11 cellular contexts compared by ENCODE assay signal in the genomic region with DNA sequence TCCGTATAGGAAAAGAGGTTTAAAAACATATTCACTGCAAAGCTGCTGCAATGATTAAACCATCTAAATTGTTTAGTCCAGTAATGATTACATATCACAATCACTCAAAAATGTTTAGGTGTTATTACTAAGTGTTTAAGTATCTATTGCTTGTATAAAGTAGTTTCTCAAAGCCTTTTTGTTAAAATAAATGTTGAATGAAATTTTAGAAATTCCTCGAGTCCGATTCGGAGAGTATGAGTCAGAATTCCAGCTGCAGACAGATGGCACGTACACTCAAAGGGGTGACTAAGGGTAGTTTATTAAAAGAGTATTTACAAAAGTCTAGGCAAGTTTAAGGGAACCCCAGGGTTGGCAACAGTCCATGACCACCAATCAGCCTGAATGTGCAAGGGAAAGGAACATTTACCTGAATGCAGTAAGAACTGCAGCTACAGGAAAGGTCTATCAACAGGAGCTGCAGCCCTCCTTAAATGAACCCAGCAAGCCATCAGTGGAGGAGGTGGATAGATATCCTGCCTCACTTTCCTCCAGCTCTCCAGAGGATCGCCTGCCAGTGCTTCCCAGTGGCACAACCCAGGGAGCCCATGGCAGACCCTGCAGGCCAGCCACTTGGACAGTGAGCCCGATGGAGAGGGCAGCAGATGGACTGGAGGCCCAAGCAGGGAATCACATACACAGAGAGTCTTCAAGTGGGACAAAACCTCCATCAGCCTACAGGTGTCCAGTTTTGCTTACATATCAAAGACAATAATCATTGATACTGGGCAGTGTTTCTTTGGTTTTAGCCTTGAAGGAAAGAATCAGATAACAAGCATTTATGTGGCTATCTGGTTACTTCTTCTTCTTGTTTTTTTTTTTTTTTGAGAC.
DNase-seq lines count a peak whose midpoint lies in the region; ATAC-seq and TF ChIP-seq lines count a peak whose summit lies in the region.
"Had no signal": no experiment of that assay in that cellular context is flagged by ENCODE, and none has a peak within 500 bp of the region (broad histone marks: within the 10 kb centered on the region; RNA-seq: fewer than 3 reads in every experiment).

No MANE protein-coding gene starts in this region.

- peaks cover 21 to 69% of the 10 kb centered on the region in 2 experiments for H3K4me1 ChIP-seq in HCT116 (ENCODE audit: control insufficient read depth in 1 of 2, insufficient read depth in 2 of 2, low read length in 2 of 2)
- peaks cover 5 to 7% of the 10 kb centered on the region in 2 experiments; a peak in 2 of 4 replicates for H3K4me1 ChIP-seq in SK-N-SH (ENCODE audit: control insufficient read depth in 1 of 2, insufficient read depth in 2 of 2, low read depth in 1 of 2, low read length in 1 of 2)
- peaks cover 0 to 12% of the 10 kb centered on the region in 2 donors for H3K4me1 ChIP-seq in right atrium auricular region

- peak in 1 of 2 experiments; percentile 29; a peak in 1 of 4 replicates for TF ChIP-seq EP300 in SK-N-SH (IDR thresholded peaks at IDR 0.05; ENCODE audit: borderline replicate concordance in 1 of 2, low read depth in 1 of 2, low read length in 1 of 2)

- H2AFZ ChIP-seq in HCT116 (ENCODE audit: low read depth, low read length, poor library complexity, severe bottlenecking): no peak overlapping the region
- no peak overlapping the region for H2AFZ ChIP-seq in SK-N-SH (ENCODE audit: low read depth)

- 31% methylated on average over 7 of the region's 7 CpGs for WGBS in SK-N-SH (ENCODE audit: low lambda C conversion rate)

- H3K4me2 ChIP-seq in HCT116 (ENCODE audit: low read length): peak overlapping the region; percentile 61
- peak overlapping the region; percentile 22; the same call in 1 of the 2 replicates for H3K4me2 ChIP-seq in SK-N-SH

- peaks cover 15% of the 10 kb centered on the region for H3F3A ChIP-seq in SK-N-SH (replicated peaks; ENCODE audit: insufficient read depth)

- H3K27ac ChIP-seq in HCT116 (ENCODE audit: low read depth, low read length): peak overlapping the region; percentile 54
- H3K27ac ChIP-seq in SK-N-SH (ENCODE audit: low read depth in 2 of 2, low read length in 1 of 2): no peak overlapping the region
- no peak overlapping the region for H3K27ac ChIP-seq in right atrium auricular region

- peak overlapping the region; percentile 26 for H3K9ac ChIP-seq in HCT116 (ENCODE audit: low read length)
- H3K9ac ChIP-seq in SK-N-SH: no peak overlapping the region

- no TSS peak for BruUV-seq in HCT116 (replicated peaks; lab: Mats Ljungman, UMichigan)

- H3K36me3 ChIP-seq in HCT116 (ENCODE audit: control insufficient read depth in 1 of 2, insufficient read depth in 2 of 2, low read length in 2 of 2): no peaks in the 10 kb centered on the region
- H3K36me3 ChIP-seq in SK-N-SH (replicated peaks in 1 of 2; ENCODE audit: control insufficient read depth in 1 of 2, insufficient read depth in 2 of 2, low read length in 1 of 2): no peaks in the 10 kb centered on the region
- no peaks in the 10 kb centered on the region for H3K36me3 ChIP-seq in right atrium auricular region

- H3K4me3 ChIP-seq in HCT116 (replicated peaks in 1 of 2; ENCODE audit: low read depth in 1 of 2, low read length in 2 of 2): peak overlapping the region in 1 of 2 experiments; percentile 3; a peak in 2 of 4 replicates
- H3K4me3 ChIP-seq in SK-N-SH (ENCODE audit: low read depth in 2 of 2, low read length in 1 of 2): no peak overlapping the region
- no peak overlapping the region for H3K4me3 ChIP-seq in fibroblast of the aortic adventitia (ENCODE audit: low read depth, low read length)
- H3K4me3 ChIP-seq in right atrium auricular region: no peak overlapping the region

- peak; percentile 54 for DNase-seq in HCT116 (ENCODE audit: low read depth, low spot score)
- DNase-seq in SK-N-SH: no peak
- DNase-seq in fibroblast of the aortic adventitia (ENCODE audit: low read depth): peak; percentile 90
- peak; percentile 53 for DNase-seq in smooth muscle cell of the brain vasculature (ENCODE audit: low read depth, low spot score)
- no peak for DNase-seq in right atrium auricular region (ENCODE audit: low spot score)
- DNase-seq in NCI-H510A treated with DMSO at 0.1 percent for 48 hours (lab: John Stamatoyannopoulos, UW): no peak
- no peak for DNase-seq in putamen (ENCODE audit: low spot score)
- DNase-seq: GDM1, midbrain, NCI-H2081 had no signal

- H3K79me2 ChIP-seq in HCT116 (ENCODE audit: insufficient read depth, low read length) (no peaks in the 10 kb centered on the region), SK-N-SH (ENCODE audit: insufficient read depth) (no peaks in the 10 kb centered on the region)

- CTCF ChIA-PET in HCT116 (lab: Charles Lee) (no interaction called here), SK-N-SH (lab: Yijun Ruan, JAX) (no interaction called here)

- no peaks in the 10 kb centered on the region; a peak in 1 of 4 replicates for H3K9me3 ChIP-seq in HCT116 (ENCODE audit: control insufficient read depth in 1 of 2, insufficient read depth in 1 of 2, low read depth in 1 of 2, low read length in 2 of 2)
- H3K9me3 ChIP-seq in SK-N-SH: no peaks in the 10 kb centered on the region
- no peaks in the 10 kb centered on the region for H3K9me3 ChIP-seq in right atrium auricular region

- intact Hi-C loops in HCT116 (cut with micrococcal nuclease): no loop called here

- ATAC-seq in HCT116 (peak; percentile 79), HG03045 (IDR thresholded peaks at IDR 0.05; ENCODE audit: unreplicated experiment) (no peak)

- no peak for TF ChIP-seq POLR2A in HCT116 (IDR thresholded peaks at IDR 0.05; ENCODE audit: borderline replicate concordance, extremely low read depth, insufficient read depth, insufficient read length)

- TF ChIP-seq CTCF in HCT116 (IDR thresholded peaks at IDR 0.05 in 2 of 3, conservative IDR thresholded peaks at IDR 0.05 in 1 of 3; ENCODE audit: borderline replicate concordance in 1 of 3, insufficient read depth in 1 of 3, low read depth in 2 of 3, low read length in 2 of 3) (no peak), SK-N-SH (IDR thresholded peaks at IDR 0.05) (no peak), fibroblast of the aortic adventitia (IDR thresholded peaks at IDR 0.05; ENCODE audit: insufficient read depth, low read length) (no peak), right atrium auricular region (IDR thresholded peaks at IDR 0.05) (no peak)

- TF ChIP-seq RAD21 in HCT116 (IDR thresholded peaks at IDR 0.05; ENCODE audit: low read depth) (peak; percentile 15; the same call in 1 of the 2 replicates), SK-N-SH (IDR thresholded peaks at IDR 0.05; ENCODE audit: low read length) (no peak)

- H3K9me2 ChIP-seq in HCT116 (ENCODE audit: insufficient read depth) (no peaks in the 10 kb centered on the region), SK-N-SH (no peaks in the 10 kb centered on the region)

- H4K20me1 ChIP-seq in HCT116 (ENCODE audit: insufficient read depth) (no peaks in the 10 kb centered on the region), SK-N-SH (ENCODE audit: insufficient read depth) (no peaks in the 10 kb centered on the region)

- no peaks in the 10 kb centered on the region for H3K27me3 ChIP-seq in HCT116 (ENCODE audit: insufficient read depth, low read length)
- no peaks in the 10 kb centered on the region for H3K27me3 ChIP-seq in SK-N-SH (ENCODE audit: insufficient read depth)
- H3K27me3 ChIP-seq in right atrium auricular region: no peaks in the 10 kb centered on the region

- POLR2A ChIA-PET in HCT116 (lab: Charles Lee) (no interaction called here), SK-N-SH (lab: Yijun Ruan, JAX) (no interaction called here)

- RAD21 ChIA-PET in HCT116 (lab: Charles Lee; ENCODE audit: low non-redundant PET in 1 of 2, low total read pairs in 2 of 2, uncharacterized antibody in 2 of 2, unreplicated experiment in 2 of 2): interaction anchor here in 1 of 2 experiments (0.6 kb wide), 1 partner anchor 276 kb away, joined by 3 read pairs; no protein-coding TSS in a partner anchor

TF ChIP-seq in SK-N-SH, 30 proteins besides CTCF, POLR2A, EP300 and RAD21:
- peak; percentile 17; the same call in 1 of the 2 replicates for TF ChIP-seq POLR2AphosphoS5 (IDR thresholded peaks at IDR 0.05; ENCODE audit: low read depth, low read length)
- TF ChIP-seq FOSL2 (IDR thresholded peaks at IDR 0.05; ENCODE audit: borderline replicate concordance, low read depth): peak; percentile 79
- peak; percentile 79 for TF ChIP-seq TCF12 (IDR thresholded peaks at IDR 0.05)
- TF ChIP-seq, protein P1, sequence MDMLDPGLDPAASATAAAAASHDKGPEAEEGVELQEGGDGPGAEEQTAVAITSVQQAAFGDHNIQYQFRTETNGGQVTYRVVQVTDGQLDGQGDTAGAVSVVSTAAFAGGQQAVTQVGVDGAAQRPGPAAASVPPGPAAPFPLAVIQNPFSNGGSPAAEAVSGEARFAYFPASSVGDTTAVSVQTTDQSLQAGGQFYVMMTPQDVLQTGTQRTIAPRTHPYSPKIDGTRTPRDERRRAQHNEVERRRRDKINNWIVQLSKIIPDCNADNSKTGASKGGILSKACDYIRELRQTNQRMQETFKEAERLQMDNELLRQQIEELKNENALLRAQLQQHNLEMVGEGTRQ (IDR thresholded peaks at IDR 0.05; ENCODE audit: borderline replicate concordance, low read depth, low read length): no peak
- TF ChIP-seq CHD2 (IDR thresholded peaks at IDR 0.05; ENCODE audit: low read length, partially characterized antibody): no peak
- no peak for TF ChIP-seq EZH2phosphoT487 (IDR thresholded peaks at IDR 0.05; ENCODE audit: borderline replicate concordance, low read depth)
- peak; percentile 37; the same call in 1 of the 2 replicates for TF ChIP-seq RXRA (IDR thresholded peaks at IDR 0.05; ENCODE audit: borderline replicate concordance, low read depth)
- TF ChIP-seq NRF1 (IDR thresholded peaks at IDR 0.05; ENCODE audit: low read depth, low read length): no peak
- TF ChIP-seq NFIC (IDR thresholded peaks at IDR 0.05; ENCODE audit: borderline replicate concordance): peak; percentile 28; the same call in 1 of the 2 replicates
- TF ChIP-seq JUND (IDR thresholded peaks at IDR 0.05): peak; percentile 76

Comparison
In these comparisons a context has a peak if more than half of its experiments do, and no peak if none do; other contexts are left out.
1. DNase-seq: peak in HCT116 (single experiment), fibroblast of the aortic adventitia (single experiment) and smooth muscle cell of the brain vasculature (single experiment); none in SK-N-SH (single experiment), right atrium auricular region (single experiment), NCI-H510A treated with DMSO at 0.1 percent for 48 hours (single experiment) and putamen (single experiment).